Comparison of ENCODE assay signal across 31 cellular contexts in genomic region chr6:92879526-92879925, GRCh38.
"Had no signal": no experiment of that assay in that cellular context is flagged by ENCODE, and none has a peak within 500 bp of the region (broad histone marks: within the 10 kb centered on the region; RNA-seq: fewer than 3 reads in every experiment).

No MANE protein-coding gene starts in this region.

- H3K4me3 Mint-ChIP-seq: activated B cell treated with CpG ODN at 0.5 μM for 24 hours; activated CD4-positive, alpha-beta memory T cell treated with anti-CD3 and anti-CD28 coated beads for 36 hours; activated CD8-positive, alpha-beta memory T cell treated with anti-CD3 and anti-CD28 coated beads, Interleukin-2, amount 10 ng/mL, durations not matched to agents 7 days and 5 days; activated CD8-positive, alpha-beta T cell treated with anti-CD3 and anti-CD28 coated beads, Interleukin-2, amount 10 ng/mL, durations not matched to agents 7 days and 5 days; activated naive CD4-positive, alpha-beta T cell treated with anti-CD3 and anti-CD28 coated beads, Interleukin-2, amount 10 ng/mL, durations not matched to agents 7 days and 5 days; activated naive CD8-positive, alpha-beta T cell treated with anti-CD3 and anti-CD28 coated beads, Interleukin-2, amount 10 ng/mL, durations not matched to agents 7 days and 5 days; brain; T-helper 17 cell; T-helper 2 cell treated with Interferon-gamma antibody and Interleukin-4, amounts not matched to agents 5 μg/mL and 100 μg/mL, for 36 hours had no signal

- H3K27me3 ChIP-seq: ascending aorta, breast epithelium, cardiac muscle cell, colonic mucosa, esophagus squamous epithelium, gastroesophageal sphincter had no signal

- H3K4me1 ChIP-seq: ascending aorta, breast epithelium, colonic mucosa, esophagus squamous epithelium, gastroesophageal sphincter had no signal

- H3K27me3 Mint-ChIP-seq: activated B cell treated with CpG ODN at 0.5 μM for 24 hours; activated CD4-positive, alpha-beta memory T cell treated with anti-CD3 and anti-CD28 coated beads for 36 hours; activated CD8-positive, alpha-beta memory T cell treated with anti-CD3 and anti-CD28 coated beads, Interleukin-2, amount 10 ng/mL, durations not matched to agents 7 days and 5 days; activated naive CD4-positive, alpha-beta T cell treated with anti-CD3 and anti-CD28 coated beads, Interleukin-2, amount 10 ng/mL, durations not matched to agents 7 days and 5 days; activated naive CD8-positive, alpha-beta T cell treated with anti-CD3 and anti-CD28 coated beads, Interleukin-2, amount 10 ng/mL, durations not matched to agents 7 days and 5 days; brain; T-helper 17 cell had no signal

- H3K36me3 Mint-ChIP-seq: activated CD4-positive, alpha-beta memory T cell treated with anti-CD3 and anti-CD28 coated beads for 36 hours; activated CD8-positive, alpha-beta memory T cell treated with anti-CD3 and anti-CD28 coated beads, Interleukin-2, amount 10 ng/mL, durations not matched to agents 7 days and 5 days; activated naive CD4-positive, alpha-beta T cell treated with anti-CD3 and anti-CD28 coated beads, Interleukin-2, amount 10 ng/mL, durations not matched to agents 7 days and 5 days; activated naive CD8-positive, alpha-beta T cell treated with anti-CD3 and anti-CD28 coated beads, Interleukin-2, amount 10 ng/mL, durations not matched to agents 7 days and 5 days; brain had no signal

- H3K27ac Mint-ChIP-seq: activated B cell treated with CpG ODN at 0.5 μM for 24 hours; activated CD4-positive, alpha-beta memory T cell treated with anti-CD3 and anti-CD28 coated beads for 36 hours; activated CD8-positive, alpha-beta memory T cell treated with anti-CD3 and anti-CD28 coated beads, Interleukin-2, amount 10 ng/mL, durations not matched to agents 7 days and 5 days; activated CD8-positive, alpha-beta T cell treated with anti-CD3 and anti-CD28 coated beads, Interleukin-2, amount 10 ng/mL, durations not matched to agents 7 days and 5 days; activated naive CD4-positive, alpha-beta T cell treated with anti-CD3 and anti-CD28 coated beads, Interleukin-2, amount 10 ng/mL, durations not matched to agents 7 days and 5 days; activated naive CD4-positive, alpha-beta T cell treated with anti-CD3 and anti-CD28 coated beads, Interleukin-2, amount 50 U/mL, for 72 hours; activated naive CD8-positive, alpha-beta T cell treated with anti-CD3 and anti-CD28 coated beads, Interleukin-2, amount 10 ng/mL, durations not matched to agents 7 days and 5 days; brain; T-helper 17 cell; T-helper 2 cell treated with Interferon-gamma antibody and Interleukin-4, amounts not matched to agents 5 μg/mL and 100 μg/mL, for 36 hours had no signal

- H3K9me3 ChIP-seq: colonic mucosa had no signal

- H3K4me1 Mint-ChIP-seq: activated B cell treated with CpG ODN at 0.5 μM for 24 hours; activated CD8-positive, alpha-beta memory T cell treated with anti-CD3 and anti-CD28 coated beads, Interleukin-2, amount 10 ng/mL, durations not matched to agents 7 days and 5 days; activated naive CD4-positive, alpha-beta T cell treated with anti-CD3 and anti-CD28 coated beads, Interleukin-2, amount 10 ng/mL, durations not matched to agents 7 days and 5 days; activated naive CD8-positive, alpha-beta T cell treated with anti-CD3 and anti-CD28 coated beads, Interleukin-2, amount 10 ng/mL, durations not matched to agents 7 days and 5 days; brain; T-helper 17 cell had no signal

- H3K4me3 ChIP-seq: ascending aorta, breast epithelium, cardiac muscle cell, colonic mucosa, esophagus squamous epithelium, gastroesophageal sphincter had no signal

- ATAC-seq: activated CD4-positive, CD25-positive, alpha-beta regulatory T cell treated with anti-CD3 and anti-CD28 coated beads, Interleukin-2, amount 50 U/mL, for 24 hours; activated CD8-positive, alpha-beta memory T cell treated with anti-CD3 and anti-CD28 coated beads, Interleukin-2, amount 10 ng/mL, durations not matched to agents 7 days and 5 days; activated CD8-positive, alpha-beta T cell treated with anti-CD3 and anti-CD28 coated beads, Interleukin-2, amount 10 ng/mL, durations not matched to agents 7 days and 5 days; activated naive CD4-positive, alpha-beta T cell treated with anti-CD3 and anti-CD28 coated beads, Interleukin-2, amount 50 U/mL, for 72 hours; gastroesophageal sphincter; T-helper 17 cell had no signal

- H3K27ac ChIP-seq: ascending aorta, breast epithelium, cardiac muscle cell, colonic mucosa, epithelial cell of prostate, esophagus squamous epithelium, gastroesophageal sphincter, WERI-Rb-1 had no signal

- H3K36me3 ChIP-seq: ascending aorta, breast epithelium, cardiac muscle cell, colonic mucosa, esophagus squamous epithelium, gastroesophageal sphincter, WERI-Rb-1 had no signal

- DNase-seq: activated B cell treated with CpG ODN at 0.5 μM for 24 hours; activated CD4-positive, alpha-beta memory T cell treated with anti-CD3 and anti-CD28 coated beads for 36 hours; activated CD4-positive, alpha-beta T cell treated with anti-CD3 and anti-CD28 coated beads for 48 hours; activated CD4-positive, alpha-beta T cell treated with anti-CD3 and anti-CD28 coated beads, Interleukin-2, amount 50 U/mL, for 1 hour; activated CD8-positive, alpha-beta memory T cell treated with anti-CD3 and anti-CD28 coated beads, Interleukin-2, amount 10 ng/mL, durations not matched to agents 7 days and 5 days; activated CD8-positive, alpha-beta memory T cell treated with anti-CD3 and anti-CD28 coated beads, Interleukin-2, amount 50 U/mL, for 4 hours; activated CD8-positive, alpha-beta T cell treated with anti-CD3 and anti-CD28 coated beads, Interleukin-2, amount 10 ng/mL, durations not matched to agents 7 days and 5 days; activated gamma-delta T cell; activated naive CD4-positive, alpha-beta T cell; activated naive CD4-positive, alpha-beta T cell treated with anti-CD3 and anti-CD28 coated beads, Interleukin-2, amount 10 ng/mL, durations not matched to agents 7 days and 5 days; activated naive CD8-positive, alpha-beta T cell treated with anti-CD3 and anti-CD28 coated beads, Interleukin-2, amount 10 ng/mL, durations not matched to agents 7 days and 5 days; activated T-cell treated with anti-CD3 and anti-CD28 coated beads, Interleukin-2, amount 50 U/mL, for 1 hour; activated T-cell treated with anti-CD3 and anti-CD28 coated beads, Interleukin-2, amount 50 U/mL, for 48 hours; central memory CD4-positive, alpha-beta T cell; cerebellar nuclear complex; colonic mucosa; effector CD8-positive, alpha-beta T cell; esophagus squamous epithelium; foreskin melanocyte; T-helper 17 cell; T1000; WERI-Rb-1 had no signal
